ENCODE assay signal across 8 cellular contexts in the genomic region with DNA sequence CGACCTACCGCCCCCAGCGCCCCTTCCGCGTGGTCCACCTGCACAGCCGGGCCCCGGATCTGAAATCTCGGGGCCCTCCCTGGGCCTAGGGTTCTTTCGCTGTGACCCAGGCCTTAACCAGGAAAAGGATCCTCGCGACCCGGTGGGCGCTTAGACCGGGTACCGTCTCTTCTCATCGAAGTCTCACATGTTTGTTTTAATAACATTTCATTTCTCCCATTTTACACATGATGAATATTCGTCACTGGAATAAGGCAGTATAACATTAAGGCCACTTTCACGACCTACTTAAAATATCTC. TPM values are rescaled to one million over a fixed set of nuclear protein-coding genes. Genes with fewer than 3 reads are reported as not detected.
DNase-seq lines count a peak whose midpoint lies in the region; ATAC-seq, FAIRE-seq and TF ChIP-seq lines count a peak whose summit lies in the region.

No MANE protein-coding gene starts in this region.

- POLR2A ChIA-PET in CD8-positive, alpha-beta memory T cell (lab: Charles Lee), result interaction anchor here (0.6 to 3.8 kb wide), 5 partner anchors 10 to 171 kb away, joined by 3 to 48 read pairs (median 11); partner anchors contain the start of genes IMPDH2 and WDR6

- peak overlapping the region; percentile 83 for H3K4me3 ChIP-seq in CD8-positive, alpha-beta memory T cell (ENCODE audit: low read length)
- H3K4me3 ChIP-seq in NT2/D1 (ENCODE audit: insufficient read length, low read depth) (peak overlapping the region; percentile 81), neutrophil (ENCODE audit: low read depth in 1 of 2, low read length in 1 of 2) (peak overlapping the region; percentile 97 to 99)

- H3K9me3 Mint-ChIP-seq in CD8-positive, alpha-beta memory T cell, result no peaks in the 10 kb centered on the region
- H3K9me3 Mint-ChIP-seq in effector memory CD8-positive, alpha-beta T cell, result no peaks in the 10 kb centered on the region

- no peak for FAIRE-seq in frontal cortex (lab: Jason Lieb, UNC)

- H3K36me3 Mint-ChIP-seq in CD8-positive, alpha-beta memory T cell, result peaks cover 0 to 55% (median 8%) of the 10 kb centered on the region in 3 donors
- peaks cover 50% of the 10 kb centered on the region for H3K36me3 Mint-ChIP-seq in effector memory CD8-positive, alpha-beta T cell (ENCODE audit: insufficient read depth)

- peak overlapping the region; percentile 70 to 95 (median 90) for H3K27ac Mint-ChIP-seq in CD8-positive, alpha-beta memory T cell
- H3K27ac Mint-ChIP-seq in effector memory CD8-positive, alpha-beta T cell, result peak overlapping the region; percentile 76 to 83

- H3K27me3 Mint-ChIP-seq in CD8-positive, alpha-beta memory T cell, result peaks cover 0 to 2% of the 10 kb centered on the region in 2 donors
- no peaks in the 10 kb centered on the region for H3K27me3 Mint-ChIP-seq in effector memory CD8-positive, alpha-beta T cell

- H3K36me3 ChIP-seq in CD8-positive, alpha-beta memory T cell (ENCODE audit: insufficient read depth, low read length), result peaks cover 12% of the 10 kb centered on the region
- peaks cover 45% of the 10 kb centered on the region for H3K36me3 ChIP-seq in NT2/D1 (ENCODE audit: insufficient read depth, insufficient read length, low read length)
- H3K36me3 ChIP-seq in neutrophil, result peaks cover 24% of the 10 kb centered on the region

- peaks cover 38% of the 10 kb centered on the region for H3K4me1 ChIP-seq in CD8-positive, alpha-beta memory T cell (ENCODE audit: insufficient read depth, low read length)
- peaks cover 14% of the 10 kb centered on the region for H3K4me1 ChIP-seq in NT2/D1 (ENCODE audit: insufficient read depth, insufficient read length)
- H3K4me1 ChIP-seq in neutrophil (ENCODE audit: control insufficient read depth in 1 of 2, insufficient read depth in 1 of 2, low read depth in 1 of 2, low read length in 1 of 2), result peaks cover 48 to 52% of the 10 kb centered on the region in 2 experiments

- H3K9me3 ChIP-seq in CD8-positive, alpha-beta memory T cell (ENCODE audit: low read length), result no peaks in the 10 kb centered on the region
- H3K9me3 ChIP-seq in NT2/D1 (ENCODE audit: insufficient read depth, low read length) (no peaks in the 10 kb centered on the region), neutrophil (no peaks in the 10 kb centered on the region)

- peak overlapping the region; percentile 89 for H3K27ac ChIP-seq in CD8-positive, alpha-beta memory T cell (ENCODE audit: low read depth, low read length)
- peak overlapping the region; percentile 99 for H3K27ac ChIP-seq in neutrophil

- no peaks in the 10 kb centered on the region for H3K27me3 ChIP-seq in CD8-positive, alpha-beta memory T cell (ENCODE audit: insufficient read depth, low read length, poor library complexity, severe bottlenecking)
- H3K27me3 ChIP-seq in NT2/D1 (ENCODE audit: insufficient read depth, insufficient read length), result no peaks in the 10 kb centered on the region
- no peaks in the 10 kb centered on the region for H3K27me3 ChIP-seq in neutrophil

- DNase-seq in CD8-positive, alpha-beta memory T cell, result no peak
- DNase-seq in NT2/D1 (ENCODE audit: low read depth, low spot score) (no peak), HK-2 (ENCODE audit: unreplicated experiment) (no peak), frontal cortex (ENCODE audit: low spot score in 2 of 2) (no peak), NCI-H1436 (lab: John Stamatoyannopoulos, UW) (no peak)
- DNase-seq in effector memory CD8-positive, alpha-beta T cell, result no peak
- DNase-seq in stimulated activated CD4-positive, alpha-beta T cell treated with anti-CD3 and anti-CD28 coated beads, Interleukin-2, amount 100 ng/mL, for 48 hours, result no peak

- H3K4me3 Mint-ChIP-seq in CD8-positive, alpha-beta memory T cell, result peak overlapping the region; percentile 84 to 97 (median 88)
- peak overlapping the region; percentile 86 to 91 for H3K4me3 Mint-ChIP-seq in effector memory CD8-positive, alpha-beta T cell

- CTCF ChIA-PET in CD8-positive, alpha-beta memory T cell (lab: Charles Lee), result interaction anchor here (1.1 to 6.6 kb wide), 4 partner anchors 10 to 30 kb away, joined by 3 to 67 read pairs (median 12); partner anchors contain the start of genes IMPDH2, P4HTM and WDR6

- H3K9ac ChIP-seq in NT2/D1 (ENCODE audit: insufficient read length, low read depth), result peak overlapping the region; percentile 91

- no peak for ATAC-seq in effector memory CD8-positive, alpha-beta T cell (replicated peaks)

- TF ChIP-seq CTCF in neutrophil (IDR thresholded peaks at IDR 0.05), result no peak

- peaks cover 24 to 49% (median 29%) of the 10 kb centered on the region in 3 donors for H3K4me1 Mint-ChIP-seq in CD8-positive, alpha-beta memory T cell
- peaks cover 14 to 43% of the 10 kb centered on the region in 2 donors for H3K4me1 Mint-ChIP-seq in effector memory CD8-positive, alpha-beta T cell (ENCODE audit: low read depth in 2 of 2)

RNA-seq across cellular contexts. Expression of gene DALRD3, which starts 0.3 kb away (rescaled TPM):
- 10 to 100 TPM; 27.9 to 31.7 TPM for total RNA-seq in CD8-positive, alpha-beta memory T cell
- 24.4 TPM for polyA plus RNA-seq in CD8-positive, alpha-beta memory T cell
- total RNA-seq in frontal cortex, result 51.4 TPM

RNA-seq across cellular contexts. Expression of gene NDUFAF3, which starts 3.3 kb away (rescaled TPM):
- 10 to 100 TPM; 86.3 to 88.8 TPM for total RNA-seq in CD8-positive, alpha-beta memory T cell
- polyA plus RNA-seq in CD8-positive, alpha-beta memory T cell, result 217 TPM
- 31.8 TPM for total RNA-seq in frontal cortex

RNA-seq across cellular contexts. Expression of gene IMPDH2, which starts 10.5 kb away (rescaled TPM):
- 100 to 1,000 TPM; 448 to 457 TPM for total RNA-seq in CD8-positive, alpha-beta memory T cell
- 76.1 TPM for polyA plus RNA-seq in CD8-positive, alpha-beta memory T cell
- 190 TPM for total RNA-seq in frontal cortex

RNA-seq across cellular contexts. Expression of gene WDR6, which starts 11.5 kb away (rescaled TPM):
- 100 to 1,000 TPM; 158 to 167 TPM for total RNA-seq in CD8-positive, alpha-beta memory T cell
- polyA plus RNA-seq in CD8-positive, alpha-beta memory T cell, result 82.9 TPM
- total RNA-seq in frontal cortex, result 111 TPM

RNA-seq across cellular contexts. Expression of gene P4HTM, which starts 28.6 kb away (rescaled TPM):
- 10 to 100 TPM; 28.6 to 33.0 TPM for total RNA-seq in CD8-positive, alpha-beta memory T cell
- polyA plus RNA-seq in CD8-positive, alpha-beta memory T cell, result 35.0 TPM
- total RNA-seq in frontal cortex, result 53.8 TPM
